14 cellular contexts compared by ENCODE assay signal in genomic region chr15:78453447-78453846, GRCh38. TPM values are rescaled to one million over a fixed set of nuclear protein-coding genes. Genes with fewer than 3 reads are reported as not detected.
DNase-seq lines count a peak whose midpoint lies in the region; ATAC-seq and TF ChIP-seq lines count a peak whose summit lies in the region.
"Had no signal": no experiment of that assay in that cellular context is flagged by ENCODE, and none has a peak within 500 bp of the region (broad histone marks: within the 10 kb centered on the region; RNA-seq: fewer than 3 reads in every experiment).

No MANE protein-coding gene starts in this region.

- H3F3A ChIP-seq in GM23248 (ENCODE audit: insufficient read depth) = peaks cover 19% of the 10 kb centered on the region; the same call in 1 of the 2 replicates

- H3K9ac ChIP-seq in GM23248 = no peak overlapping the region
- H3K9ac ChIP-seq: SK-N-SH had no signal

- peak overlapping the region; percentile 22 for H3K27ac Mint-ChIP-seq in stimulated activated naive CD8-positive, alpha-beta T cell treated with anti-CD3 and anti-CD28 coated beads, Interleukin-15, Interleukin-2, amounts not matched to agents 100 ng/mL and 50 ng/mL, for 24 hours
- no peak overlapping the region for H3K27ac Mint-ChIP-seq in stimulated activated naive CD8-positive, alpha-beta T cell treated with anti-CD3 and anti-CD28 coated beads, Interleukin-15, amount 100 ng/mL, for 72 hours
- H3K27ac Mint-ChIP-seq in endothelial cell (ENCODE audit: unreplicated experiment) = peak overlapping the region; percentile 76
- H3K27ac Mint-ChIP-seq: activated CD4-positive, alpha-beta T cell treated with anti-CD3 and anti-CD28 coated beads, Interleukin-2, amount 10 ng/mL, durations not matched to agents 24 days and 14 days had no signal

- WGBS in GM23248 (ENCODE audit: low coverage in 1 of 2, low lambda C conversion rate in 2 of 2, missing lambda C conversion rate in 2 of 2), 2 experiments = 96 to 98% methylated on average over 2 of the region's 2 CpGs

- no peaks in the 10 kb centered on the region for H3K9me2 ChIP-seq in GM23248 (ENCODE audit: insufficient read depth)
- H3K9me2 ChIP-seq: SK-N-SH had no signal

- peaks cover 20% of the 10 kb centered on the region for H3K4me1 ChIP-seq in GM23248 (ENCODE audit: insufficient read depth)

- no peak for ATAC-seq in stimulated activated naive CD8-positive, alpha-beta T cell treated with anti-CD3 and anti-CD28 coated beads, Interleukin-15, amount 100 ng/mL, for 72 hours
- no peak for ATAC-seq in GM21390 (IDR thresholded peaks at IDR 0.05; ENCODE audit: unreplicated experiment)
- ATAC-seq: heart right ventricle had no signal

- no peak for TF ChIP-seq CTCF in endothelial cell (IDR thresholded peaks at IDR 0.05; ENCODE audit: unreplicated experiment)

- no peak overlapping the region for H3K27ac ChIP-seq in GM23248
- H3K27ac ChIP-seq: cardiac muscle cell had no signal

- no peaks in the 10 kb centered on the region for H3K9me3 Mint-ChIP-seq in stimulated activated naive CD8-positive, alpha-beta T cell treated with anti-CD3 and anti-CD28 coated beads, Interleukin-15, Interleukin-2, amounts not matched to agents 100 ng/mL and 50 ng/mL, for 24 hours
- no peaks in the 10 kb centered on the region for H3K9me3 Mint-ChIP-seq in stimulated activated naive CD8-positive, alpha-beta T cell treated with anti-CD3 and anti-CD28 coated beads, Interleukin-15, amount 100 ng/mL, for 72 hours
- H3K9me3 Mint-ChIP-seq in endothelial cell (ENCODE audit: unreplicated experiment) = no peaks in the 10 kb centered on the region
- H3K9me3 Mint-ChIP-seq: activated CD4-positive, alpha-beta T cell treated with anti-CD3 and anti-CD28 coated beads, Interleukin-2, amount 10 ng/mL, durations not matched to agents 24 days and 14 days had no signal

- no peak overlapping the region for H3K4me2 ChIP-seq in GM23248 (ENCODE audit: unreplicated experiment)
- H3K4me2 ChIP-seq: SK-N-SH had no signal

- no peak for DNase-seq in stimulated activated naive CD8-positive, alpha-beta T cell treated with anti-CD3 and anti-CD28 coated beads, Interleukin-15, amount 100 ng/mL, for 72 hours
- peak; percentile 64 for DNase-seq in SIG-M5 (lab: John Stamatoyannopoulos, UW)
- DNase-seq in endothelial cell (ENCODE audit: low spot score) = no peak
- no peak for DNase-seq in inferior parietal cortex (ENCODE audit: extremely low spot score)
- no peak for DNase-seq in posterior vena cava (ENCODE audit: low spot score)
- no peak for DNase-seq in GM23248
- DNase-seq: activated CD4-positive, alpha-beta T cell treated with anti-CD3 and anti-CD28 coated beads, Interleukin-2, amount 10 ng/mL, durations not matched to agents 24 days and 14 days; HCEC 1CT; heart right ventricle; NCI-H146; SK-N-SH had no signal

- intact Hi-C loops in posterior vena cava (cut with DNase I) = no loop called here

- no peak overlapping the region for H2AFZ ChIP-seq in GM23248

- H3K27me3 ChIP-seq in GM23248 (replicated peaks; ENCODE audit: insufficient read depth) = no peaks in the 10 kb centered on the region
- H3K27me3 ChIP-seq: cardiac muscle cell, heart right ventricle had no signal

- no peak overlapping the region for H3K4me3 Mint-ChIP-seq in stimulated activated naive CD8-positive, alpha-beta T cell treated with anti-CD3 and anti-CD28 coated beads, Interleukin-15, Interleukin-2, amounts not matched to agents 100 ng/mL and 50 ng/mL, for 24 hours
- no peak overlapping the region for H3K4me3 Mint-ChIP-seq in stimulated activated naive CD8-positive, alpha-beta T cell treated with anti-CD3 and anti-CD28 coated beads, Interleukin-15, amount 100 ng/mL, for 72 hours
- H3K4me3 Mint-ChIP-seq in endothelial cell (ENCODE audit: unreplicated experiment) = peak overlapping the region; percentile 59
- H3K4me3 Mint-ChIP-seq: activated CD4-positive, alpha-beta T cell treated with anti-CD3 and anti-CD28 coated beads, Interleukin-2, amount 10 ng/mL, durations not matched to agents 24 days and 14 days had no signal

- H3K9me3 ChIP-seq in GM23248 (ENCODE audit: low read depth) = no peaks in the 10 kb centered on the region
- H3K9me3 ChIP-seq: heart right ventricle, SK-N-SH had no signal

- H3K27me3 Mint-ChIP-seq in stimulated activated naive CD8-positive, alpha-beta T cell treated with anti-CD3 and anti-CD28 coated beads, Interleukin-15, Interleukin-2, amounts not matched to agents 100 ng/mL and 50 ng/mL, for 24 hours = no peaks in the 10 kb centered on the region
- H3K27me3 Mint-ChIP-seq in stimulated activated naive CD8-positive, alpha-beta T cell treated with anti-CD3 and anti-CD28 coated beads, Interleukin-15, amount 100 ng/mL, for 72 hours = no peaks in the 10 kb centered on the region
- H3K27me3 Mint-ChIP-seq in endothelial cell (ENCODE audit: unreplicated experiment) = peaks cover 5% of the 10 kb centered on the region
- H3K27me3 Mint-ChIP-seq: activated CD4-positive, alpha-beta T cell treated with anti-CD3 and anti-CD28 coated beads, Interleukin-2, amount 10 ng/mL, durations not matched to agents 24 days and 14 days had no signal

- peaks cover 100% of the 10 kb centered on the region for H3K79me2 ChIP-seq in GM23248 (ENCODE audit: insufficient read depth)

- H3K4me1 Mint-ChIP-seq in stimulated activated naive CD8-positive, alpha-beta T cell treated with anti-CD3 and anti-CD28 coated beads, Interleukin-15, Interleukin-2, amounts not matched to agents 100 ng/mL and 50 ng/mL, for 24 hours (ENCODE audit: low read depth) = peaks cover 75% of the 10 kb centered on the region
- peaks cover 75% of the 10 kb centered on the region for H3K4me1 Mint-ChIP-seq in stimulated activated naive CD8-positive, alpha-beta T cell treated with anti-CD3 and anti-CD28 coated beads, Interleukin-15, amount 100 ng/mL, for 72 hours
- H3K4me1 Mint-ChIP-seq in endothelial cell (ENCODE audit: unreplicated experiment) = peaks cover 25% of the 10 kb centered on the region

- peaks cover 29% of the 10 kb centered on the region; the same call in 1 of the 2 replicates for H4K20me1 ChIP-seq in GM23248 (ENCODE audit: insufficient read depth)

- peaks cover 6% of the 10 kb centered on the region; the same call in 1 of the 2 replicates for H3K36me3 ChIP-seq in GM23248 (ENCODE audit: low read depth)
- H3K36me3 ChIP-seq: cardiac muscle cell had no signal

- H3K4me3 ChIP-seq in GM23248 = no peak overlapping the region
- H3K4me3 ChIP-seq: cardiac muscle cell, heart right ventricle had no signal

- H3K36me3 Mint-ChIP-seq in stimulated activated naive CD8-positive, alpha-beta T cell treated with anti-CD3 and anti-CD28 coated beads, Interleukin-15, Interleukin-2, amounts not matched to agents 100 ng/mL and 50 ng/mL, for 24 hours (ENCODE audit: low read depth) = peaks cover 62% of the 10 kb centered on the region
- H3K36me3 Mint-ChIP-seq in endothelial cell (ENCODE audit: low read depth, unreplicated experiment) = peaks cover 10% of the 10 kb centered on the region

- in situ Hi-C loops in GM23248 (cut with MboI) = no loop called here

RNA-seq across cellular contexts. Expression of gene IREB2, which starts 15.4 kb away (rescaled TPM):
- total RNA-seq in endothelial cell (ENCODE audit: unreplicated experiment) = 71.3 TPM
- total RNA-seq in posterior vena cava = 10 to 100 TPM; 37.8 to 43.1 TPM
- total RNA-seq in GM23248 (2014; rRNA removed; shearing (Covaris generic)) = 12.9 and 18.0 TPM in 2 replicates
- 11.8 and 13.1 TPM in 2 replicates for polyA plus RNA-seq in GM23248 (2016; fragmentation: Nextera tagmentation; extraction: Ambion mirVana)

RNA-seq across cellular contexts. Expression of gene HYKK, which starts 53.9 kb away (rescaled TPM):
- total RNA-seq in endothelial cell (ENCODE audit: unreplicated experiment) (1.3 TPM), posterior vena cava (1 to 10 TPM; 4.2 to 4.3 TPM)
- 3.2 and 3.9 TPM in 2 replicates for total RNA-seq in GM23248 (2014; rRNA removed; shearing (Covaris generic))
- 2.1 and 2.4 TPM in 2 replicates for polyA plus RNA-seq in GM23248 (2016; fragmentation: Nextera tagmentation; extraction: Ambion mirVana)

Comparison
In these comparisons a context has a peak if more than half of its experiments do, and no peak if none do; other contexts are left out.
1. H3K27ac Mint-ChIP-seq: peak in stimulated activated naive CD8-positive, alpha-beta T cell treated with anti-CD3 and anti-CD28 coated beads, Interleukin-15, Interleukin-2, amounts not matched to agents 100 ng/mL and 50 ng/mL, for 24 hours (single experiment) and endothelial cell (single experiment); none in stimulated activated naive CD8-positive, alpha-beta T cell treated with anti-CD3 and anti-CD28 coated beads, Interleukin-15, amount 100 ng/mL, for 72 hours (0 of 2).